In genomic region chr6:127765949-127766348, GRCh38 we compare ENCODE assay signal across 19 cellular contexts.
A peak's percentile ranks its signal among the peaks of the same experiment; 100 is the strongest.
DNase-seq lines count a peak whose midpoint lies in the region; ATAC-seq and TF ChIP-seq lines count a peak whose summit lies in the region.
"Had no signal": no experiment of that assay in that cellular context is flagged by ENCODE, and none has a peak within 500 bp of the region (broad histone marks: within the 10 kb centered on the region; RNA-seq: fewer than 3 reads in every experiment).

No MANE protein-coding gene starts in this region.

- no peak overlapping the region for H2AFZ ChIP-seq in HCT116 (ENCODE audit: low read depth, low read length, poor library complexity, severe bottlenecking)

- TF ChIP-seq POLR2A in HCT116 (IDR thresholded peaks at IDR 0.05; ENCODE audit: borderline replicate concordance, extremely low read depth, insufficient read depth, insufficient read length), result no peak

- H3K4me3 ChIP-seq in HCT116 (replicated peaks in 1 of 2; ENCODE audit: low read depth in 1 of 2, low read length in 2 of 2), result no peak overlapping the region
- H3K4me3 ChIP-seq: A549; BLaER1 treated with 17β-estradiol and CSF1 and Interleukin-3, amounts not matched to agents 10 nM and 100 nM had no signal

- H3K9ac ChIP-seq in HCT116 (ENCODE audit: low read length), result no peak overlapping the region
- H3K9ac ChIP-seq: BLaER1 treated with 17β-estradiol and CSF1 and Interleukin-3, amounts not matched to agents 10 nM and 100 nM had no signal

- TF ChIP-seq RAD21 in HCT116 (IDR thresholded peaks at IDR 0.05; ENCODE audit: low read depth), result no peak
- no peak for TF ChIP-seq RAD21 in Ishikawa (IDR thresholded peaks at IDR 0.05; ENCODE audit: low read depth)

- no peak for ATAC-seq in activated CD8-positive, alpha-beta T cell treated with anti-CD3 and anti-CD28 coated beads for 36 hours
- no peak for ATAC-seq in activated CD8-positive, alpha-beta T cell treated with anti-CD3 and anti-CD28 coated beads, Interleukin-2, amount 10 ng/mL, durations not matched to agents 7 days and 5 days
- no peak for ATAC-seq in activated naive CD8-positive, alpha-beta T cell treated with anti-CD3 and anti-CD28 coated beads, Interleukin-2, amount 50 U/mL, for 24 hours
- no peak for ATAC-seq in HCT116
- ATAC-seq: A549 had no signal

- no peak overlapping the region for H3K4me2 ChIP-seq in HCT116 (ENCODE audit: low read length)
- H3K4me2 ChIP-seq: A549; BLaER1 treated with 17β-estradiol and CSF1 and Interleukin-3, amounts not matched to agents 10 nM and 100 nM had no signal

- H3K79me2 ChIP-seq in HCT116 (ENCODE audit: insufficient read depth, low read length), result no peaks in the 10 kb centered on the region

- DNase-seq in activated CD8-positive, alpha-beta T cell treated with anti-CD3 and anti-CD28 coated beads for 36 hours, result no peak
- no peak for DNase-seq in activated CD8-positive, alpha-beta T cell treated with anti-CD3 and anti-CD28 coated beads, Interleukin-2, amount 10 ng/mL, durations not matched to agents 7 days and 5 days
- DNase-seq in activated naive CD8-positive, alpha-beta T cell treated with anti-CD3 and anti-CD28 coated beads, Interleukin-2, amount 50 U/mL, for 24 hours, result no peak
- DNase-seq in HCT116 (ENCODE audit: low read depth, low spot score) (no peak), NCI-H345 treated with DMSO at 0.1 percent for 48 hours (lab: John Stamatoyannopoulos, UW; ENCODE audit: unreplicated experiment) (no peak), NCI-H2227 (lab: John Stamatoyannopoulos, UW; ENCODE audit: unreplicated experiment) (no peak)
- DNase-seq: AML-193; Caco-2; Calu3; CD4-positive, alpha-beta memory T cell; DMS79 treated with DMSO at 0.1 percent for 48 hours; GF-D8 had no signal

- H3K4me3 Mint-ChIP-seq in activated CD8-positive, alpha-beta T cell treated with anti-CD3 and anti-CD28 coated beads for 36 hours, result no peak overlapping the region
- no peak overlapping the region for H3K4me3 Mint-ChIP-seq in activated CD8-positive, alpha-beta T cell treated with anti-CD3 and anti-CD28 coated beads, Interleukin-2, amount 10 ng/mL, durations not matched to agents 7 days and 5 days
- H3K4me3 Mint-ChIP-seq in activated naive CD8-positive, alpha-beta T cell, result no peak overlapping the region
- no peak overlapping the region for H3K4me3 Mint-ChIP-seq in activated naive CD8-positive, alpha-beta T cell treated with anti-CD3 and anti-CD28 coated beads, Interleukin-2, amount 50 U/mL, for 24 hours
- H3K4me3 Mint-ChIP-seq: B cell had no signal

- no peaks in the 10 kb centered on the region for H3K36me3 ChIP-seq in HCT116 (ENCODE audit: control insufficient read depth in 1 of 2, insufficient read depth in 2 of 2, low read length in 2 of 2)
- H3K36me3 ChIP-seq: BLaER1 treated with 17β-estradiol and CSF1 and Interleukin-3, amounts not matched to agents 10 nM and 100 nM had no signal

- BruUV-seq in HCT116 (replicated peaks; lab: Mats Ljungman, UMichigan), result no TSS peak

- peak overlapping the region; percentile 28 for H3K27ac Mint-ChIP-seq in activated CD8-positive, alpha-beta T cell treated with anti-CD3 and anti-CD28 coated beads for 36 hours
- H3K27ac Mint-ChIP-seq in activated CD8-positive, alpha-beta T cell treated with anti-CD3 and anti-CD28 coated beads, Interleukin-2, amount 10 ng/mL, durations not matched to agents 7 days and 5 days, result no peak overlapping the region
- peak overlapping the region; percentile 83 for H3K27ac Mint-ChIP-seq in activated naive CD8-positive, alpha-beta T cell
- no peak overlapping the region for H3K27ac Mint-ChIP-seq in activated naive CD8-positive, alpha-beta T cell treated with anti-CD3 and anti-CD28 coated beads, Interleukin-2, amount 50 U/mL, for 24 hours
- H3K27ac Mint-ChIP-seq: B cell had no signal

- peaks cover 42% of the 10 kb centered on the region for H3K36me3 Mint-ChIP-seq in activated CD8-positive, alpha-beta T cell treated with anti-CD3 and anti-CD28 coated beads for 36 hours (ENCODE audit: low read depth)
- peaks cover 72% of the 10 kb centered on the region for H3K36me3 Mint-ChIP-seq in activated CD8-positive, alpha-beta T cell treated with anti-CD3 and anti-CD28 coated beads, Interleukin-2, amount 10 ng/mL, durations not matched to agents 7 days and 5 days (ENCODE audit: low read depth)
- peaks cover 13% of the 10 kb centered on the region for H3K36me3 Mint-ChIP-seq in activated naive CD8-positive, alpha-beta T cell
- H3K36me3 Mint-ChIP-seq in activated naive CD8-positive, alpha-beta T cell treated with anti-CD3 and anti-CD28 coated beads, Interleukin-2, amount 50 U/mL, for 24 hours (ENCODE audit: low read depth), result peaks cover 16% of the 10 kb centered on the region

- no peaks in the 10 kb centered on the region for H3K9me3 ChIP-seq in HCT116 (ENCODE audit: control insufficient read depth in 1 of 2, insufficient read depth in 1 of 2, low read depth in 1 of 2, low read length in 2 of 2)
- H3K9me3 ChIP-seq: A549; BLaER1 treated with 17β-estradiol and CSF1 and Interleukin-3, amounts not matched to agents 10 nM and 100 nM; Caco-2 had no signal

- POLR2A ChIA-PET in activated CD8-positive, alpha-beta T cell treated with anti-CD3 and anti-CD28 coated beads for 36 hours (lab: Charles Lee), result no interaction called here
- POLR2A ChIA-PET in activated CD8-positive, alpha-beta T cell treated with anti-CD3 and anti-CD28 coated beads, Interleukin-2, amount 10 ng/mL, durations not matched to agents 7 days and 5 days (lab: Charles Lee), result no interaction called here
- POLR2A ChIA-PET in HCT116 (lab: Charles Lee), result no interaction called here

- H3K4me1 ChIP-seq in HCT116 (ENCODE audit: control insufficient read depth in 1 of 2, insufficient read depth in 2 of 2, low read length in 2 of 2), result no peaks in the 10 kb centered on the region
- H3K4me1 ChIP-seq: A549; BLaER1 treated with 17β-estradiol and CSF1 and Interleukin-3, amounts not matched to agents 10 nM and 100 nM; Caco-2 had no signal

- peaks cover 76% of the 10 kb centered on the region for H3K4me1 Mint-ChIP-seq in activated CD8-positive, alpha-beta T cell treated with anti-CD3 and anti-CD28 coated beads for 36 hours (ENCODE audit: low read depth)
- peaks cover 45% of the 10 kb centered on the region for H3K4me1 Mint-ChIP-seq in activated CD8-positive, alpha-beta T cell treated with anti-CD3 and anti-CD28 coated beads, Interleukin-2, amount 10 ng/mL, durations not matched to agents 7 days and 5 days (ENCODE audit: low read depth)
- H3K4me1 Mint-ChIP-seq in activated naive CD8-positive, alpha-beta T cell (ENCODE audit: low read depth), result peaks cover 78% of the 10 kb centered on the region
- peaks cover 75% of the 10 kb centered on the region for H3K4me1 Mint-ChIP-seq in activated naive CD8-positive, alpha-beta T cell treated with anti-CD3 and anti-CD28 coated beads, Interleukin-2, amount 50 U/mL, for 24 hours
- H3K4me1 Mint-ChIP-seq: B cell had no signal

- H3K27me3 ChIP-seq in HCT116 (ENCODE audit: insufficient read depth, low read length), result no peaks in the 10 kb centered on the region
- H3K27me3 ChIP-seq: BLaER1 treated with 17β-estradiol and CSF1 and Interleukin-3, amounts not matched to agents 10 nM and 100 nM had no signal

- no peak for TF ChIP-seq EP300 in Ishikawa (IDR thresholded peaks at IDR 0.05; ENCODE audit: borderline replicate concordance)

- peaks cover 9% of the 10 kb centered on the region for H3K9me3 Mint-ChIP-seq in activated CD8-positive, alpha-beta T cell treated with anti-CD3 and anti-CD28 coated beads for 36 hours
- no peaks in the 10 kb centered on the region for H3K9me3 Mint-ChIP-seq in activated CD8-positive, alpha-beta T cell treated with anti-CD3 and anti-CD28 coated beads, Interleukin-2, amount 10 ng/mL, durations not matched to agents 7 days and 5 days (ENCODE audit: insufficient read depth)
- H3K9me3 Mint-ChIP-seq in activated naive CD8-positive, alpha-beta T cell (ENCODE audit: low read depth), result no peaks in the 10 kb centered on the region
- peaks cover 9% of the 10 kb centered on the region for H3K9me3 Mint-ChIP-seq in activated naive CD8-positive, alpha-beta T cell treated with anti-CD3 and anti-CD28 coated beads, Interleukin-2, amount 50 U/mL, for 24 hours
- H3K9me3 Mint-ChIP-seq: CD4-positive, alpha-beta memory T cell had no signal

- H3K27ac ChIP-seq in HCT116 (ENCODE audit: low read depth, low read length), result no peak overlapping the region
- H3K27ac ChIP-seq: 22Rv1; A549; BLaER1 treated with 17β-estradiol and CSF1 and Interleukin-3, amounts not matched to agents 10 nM and 100 nM; C4-2B had no signal

- no peaks in the 10 kb centered on the region for H3K9me2 ChIP-seq in HCT116 (ENCODE audit: insufficient read depth)

- CTCF ChIA-PET in activated CD8-positive, alpha-beta T cell treated with anti-CD3 and anti-CD28 coated beads for 36 hours (lab: Charles Lee), result no interaction called here
- CTCF ChIA-PET in activated CD8-positive, alpha-beta T cell treated with anti-CD3 and anti-CD28 coated beads, Interleukin-2, amount 10 ng/mL, durations not matched to agents 7 days and 5 days (lab: Charles Lee), result no interaction called here
- CTCF ChIA-PET in HCT116 (lab: Charles Lee), result no interaction called here

- no peaks in the 10 kb centered on the region for H3K27me3 Mint-ChIP-seq in activated CD8-positive, alpha-beta T cell treated with anti-CD3 and anti-CD28 coated beads for 36 hours
- H3K27me3 Mint-ChIP-seq in activated CD8-positive, alpha-beta T cell treated with anti-CD3 and anti-CD28 coated beads, Interleukin-2, amount 10 ng/mL, durations not matched to agents 7 days and 5 days (ENCODE audit: low read depth), result no peaks in the 10 kb centered on the region
- no peaks in the 10 kb centered on the region for H3K27me3 Mint-ChIP-seq in activated naive CD8-positive, alpha-beta T cell
- no peaks in the 10 kb centered on the region for H3K27me3 Mint-ChIP-seq in activated naive CD8-positive, alpha-beta T cell treated with anti-CD3 and anti-CD28 coated beads, Interleukin-2, amount 50 U/mL, for 24 hours
- H3K27me3 Mint-ChIP-seq: B cell; CD4-positive, alpha-beta memory T cell had no signal

- H4K20me1 ChIP-seq in HCT116 (ENCODE audit: insufficient read depth), result no peaks in the 10 kb centered on the region
- H4K20me1 ChIP-seq: BLaER1 treated with 17β-estradiol and CSF1 and Interleukin-3, amounts not matched to agents 10 nM and 100 nM had no signal

- intact Hi-C loops in activated CD8-positive, alpha-beta T cell treated with anti-CD3 and anti-CD28 coated beads for 36 hours (cut with micrococcal nuclease), result no loop called here
- intact Hi-C loops in HCT116 (cut with micrococcal nuclease), result no loop called here

- RAD21 ChIA-PET in HCT116 (lab: Charles Lee; ENCODE audit: low non-redundant PET in 1 of 2, low total read pairs in 2 of 2, uncharacterized antibody in 2 of 2, unreplicated experiment in 2 of 2), result no interaction called here

- no peak for TF ChIP-seq CTCF in activated CD8-positive, alpha-beta T cell treated with anti-CD3 and anti-CD28 coated beads for 36 hours (IDR thresholded peaks at IDR 0.05)
- no peak for TF ChIP-seq CTCF in HCT116 (IDR thresholded peaks at IDR 0.05 in 2 of 3, conservative IDR thresholded peaks at IDR 0.05 in 1 of 3; ENCODE audit: borderline replicate concordance in 1 of 3, insufficient read depth in 1 of 3, low read depth in 2 of 3, low read length in 2 of 3)

TF ChIP-seq in Ishikawa, 13 proteins besides CTCF, POLR2A, EP300 and RAD21 (continues in another document):
- no peak for TF ChIP-seq CREB1 (IDR thresholded peaks at IDR 0.05; ENCODE audit: low read depth)

Comparison
In these comparisons a context has a peak if more than half of its experiments do, and no peak if none do; other contexts are left out.
1. H3K27ac Mint-ChIP-seq: peak in activated CD8-positive, alpha-beta T cell treated with anti-CD3 and anti-CD28 coated beads for 36 hours (single experiment) and activated naive CD8-positive, alpha-beta T cell (single experiment); none in activated CD8-positive, alpha-beta T cell treated with anti-CD3 and anti-CD28 coated beads, Interleukin-2, amount 10 ng/mL, durations not matched to agents 7 days and 5 days (single experiment) and activated naive CD8-positive, alpha-beta T cell treated with anti-CD3 and anti-CD28 coated beads, Interleukin-2, amount 50 U/mL, for 24 hours (single experiment).